20 cellular contexts compared by ENCODE assay signal in genomic region chr3:46661776-46662766, GRCh38. TPM values are rescaled to one million over a fixed set of nuclear protein-coding genes. Genes with fewer than 3 reads are reported as not detected.
DNase-seq lines count a peak whose midpoint lies in the region; ATAC-seq, FAIRE-seq and TF ChIP-seq lines count a peak whose summit lies in the region.
"Had no signal": no experiment of that assay in that cellular context is flagged by ENCODE, and none has a peak within 500 bp of the region (broad histone marks: within the 10 kb centered on the region; RNA-seq: fewer than 3 reads in every experiment).

No MANE protein-coding gene starts in this region.

- peak overlapping the region; percentile 73 to 91 (median 77) for H3K27ac Mint-ChIP-seq in nephron
- H3K27ac Mint-ChIP-seq: activated naive CD4-positive, alpha-beta T cell treated with anti-CD3 and anti-CD28 coated beads, Interleukin-2, amount 50 U/mL, for 72 hours; immature natural killer cell; mesothelial cell of epicardium; stimulated activated naive B cell treated with anti-CD40 and anti-IgM and Interleukin-4, amounts not matched to agents 10 μg/mL and 1 μg/mL and 100 μg/mL, for 72 hours had no signal

- H3K27me3 Mint-ChIP-seq in nephron (ENCODE audit: low read depth), result peaks cover 39% of the 10 kb centered on the region

- H3K27me3 ChIP-seq in H7 (ENCODE audit: control insufficient read depth, insufficient read depth, low read length), result no peaks in the 10 kb centered on the region
- H3K27me3 ChIP-seq in dorsolateral prefrontal cortex, result no peaks in the 10 kb centered on the region
- no peaks in the 10 kb centered on the region for H3K27me3 ChIP-seq in breast epithelium
- H3K27me3 ChIP-seq: foreskin keratinocyte had no signal

- DNase-seq in AG08396 (ENCODE audit: low spot score) (peak; percentile 3), H7 (peak; percentile 84), dorsolateral prefrontal cortex (peak in 4 of 10 donors; percentile 8 to 40 (median 18)), frontal cortex (ENCODE audit: low spot score in 2 of 2) (no peak), breast epithelium (ENCODE audit: low spot score in 2 of 2) (no peak), NCI-H1694 treated with DMSO at 0.1 percent for 48 hours (lab: John Stamatoyannopoulos, UW) (no peak)
- DNase-seq: activated CD4-positive, alpha-beta T cell treated with anti-CD3 and anti-CD28 coated beads for 1 hour; activated T-cell treated with anti-CD3 and anti-CD28 coated beads for 4 hours; foreskin keratinocyte; immature natural killer cell; MM.1S; stimulated activated naive B cell treated with anti-CD40 and anti-IgM and Interleukin-4, amounts not matched to agents 10 μg/mL and 1 μg/mL and 100 μg/mL, for 72 hours; T-helper 17 cell had no signal

- H3K4me1 ChIP-seq in breast epithelium, result peaks cover 4 to 10% of the 10 kb centered on the region in 2 donors

- peak overlapping the region in 53 of 59 donors; percentile 1 to 91 (median 76) for H3K27ac ChIP-seq in dorsolateral prefrontal cortex
- H3K27ac ChIP-seq in breast epithelium, result no peak overlapping the region
- H3K27ac ChIP-seq: foreskin keratinocyte had no signal

- H3K9me3 ChIP-seq in breast epithelium, result no peaks in the 10 kb centered on the region
- H3K9me3 ChIP-seq: HAP-1 had no signal

- no peaks in the 10 kb centered on the region for H3K36me3 ChIP-seq in H7 (replicated peaks; ENCODE audit: control insufficient read depth, insufficient read depth, low read length)
- no peaks in the 10 kb centered on the region for H3K36me3 ChIP-seq in breast epithelium
- H3K36me3 ChIP-seq: HAP-1 had no signal

- peaks cover 77% of the 10 kb centered on the region for H3K4me1 Mint-ChIP-seq in nephron
- H3K4me1 Mint-ChIP-seq: immature natural killer cell had no signal

- H3K4me3 Mint-ChIP-seq in nephron, result peak overlapping the region; percentile 29 to 42 (median 37)
- H3K4me3 Mint-ChIP-seq: immature natural killer cell; mesothelial cell of epicardium; stimulated activated naive B cell treated with anti-CD40 and anti-IgM and Interleukin-4, amounts not matched to agents 10 μg/mL and 1 μg/mL and 100 μg/mL, for 72 hours; T-helper 17 cell had no signal

- H3K4me3 ChIP-seq in H7 (ENCODE audit: insufficient read depth, low read depth, low read length) (no peak overlapping the region), dorsolateral prefrontal cortex (no peak overlapping the region), breast epithelium (no peak overlapping the region)
- H3K4me3 ChIP-seq: HAP-1 had no signal

- TF ChIP-seq POLR2A in breast epithelium (IDR thresholded peaks at IDR 0.05), result no peak

- no peaks in the 10 kb centered on the region for H3K9me3 Mint-ChIP-seq in nephron
- H3K9me3 Mint-ChIP-seq: activated naive CD4-positive, alpha-beta T cell treated with anti-CD3 and anti-CD28 coated beads, Interleukin-2, amount 50 U/mL, for 72 hours; immature natural killer cell; mesothelial cell of epicardium; stimulated activated naive B cell treated with anti-CD40 and anti-IgM and Interleukin-4, amounts not matched to agents 10 μg/mL and 1 μg/mL and 100 μg/mL, for 72 hours had no signal

- TF ChIP-seq CTCF in dorsolateral prefrontal cortex (IDR thresholded peaks at IDR 0.05 in 54 of 56, conservative IDR thresholded peaks at IDR 0.05 in 2 of 56; ENCODE audit: low read depth in 1 of 56, partially characterized antibody in 56 of 56) (no peak), nephron (IDR thresholded peaks at IDR 0.05; ENCODE audit: unreplicated experiment in 3 of 3) (no peak), breast epithelium (IDR thresholded peaks at IDR 0.05) (no peak)

- intact Hi-C loops in dorsolateral prefrontal cortex (cut with DNase I), result no loop called here
- intact Hi-C loops in breast epithelium (cut with DNase I; ENCODE audit: low total_unique reads), result no loop called here

- no peak for FAIRE-seq in frontal cortex (lab: Jason Lieb, UNC)

- no peaks in the 10 kb centered on the region for H3K36me3 Mint-ChIP-seq in nephron (ENCODE audit: low read depth)
- H3K36me3 Mint-ChIP-seq: activated naive CD4-positive, alpha-beta T cell treated with anti-CD3 and anti-CD28 coated beads, Interleukin-2, amount 50 U/mL, for 72 hours; immature natural killer cell; mesothelial cell of epicardium; stimulated activated naive B cell treated with anti-CD40 and anti-IgM and Interleukin-4, amounts not matched to agents 10 μg/mL and 1 μg/mL and 100 μg/mL, for 72 hours had no signal

- no peak for ATAC-seq in GM19351 (IDR thresholded peaks at IDR 0.05; ENCODE audit: unreplicated experiment)
- ATAC-seq: activated naive CD4-positive, alpha-beta T cell treated with anti-CD3 and anti-CD28 coated beads, Interleukin-2, amount 50 U/mL, for 72 hours; stimulated activated naive B cell treated with anti-CD40 and anti-IgM and Interleukin-4, amounts not matched to agents 10 μg/mL and 1 μg/mL and 100 μg/mL, for 72 hours; T-helper 17 cell had no signal

RNA-seq across cellular contexts. Expression of gene ALS2CL, which starts 31.4 kb away (rescaled TPM):
- total RNA-seq in H7 (2014; rRNA removed; shearing (Covaris generic)), result 4.9 and 10.1 TPM in 2 replicates
- total RNA-seq in dorsolateral prefrontal cortex, result 10 to 100 TPM in 113 of 120 experiments, 1 to 10 TPM in 7; 3.9 to 38.1 (median 15.9) TPM
- total RNA-seq in frontal cortex, result 1.2 TPM
- total RNA-seq in breast epithelium, result 10 to 100 TPM in 2 of 3 donors, 1 to 10 TPM in 1; 6.7 to 22.9 (median 20.6) TPM

RNA-seq across cellular contexts. Expression of gene TMIE, which starts 39.1 kb away (rescaled TPM):
- 0.22 and 0.59 TPM in 2 replicates for total RNA-seq in H7 (2014; rRNA removed; shearing (Covaris generic))
- total RNA-seq in dorsolateral prefrontal cortex, result 10 to 100 TPM in 17 of 120 experiments, 1 to 10 TPM in 103; 3.7 to 23.3 (median 7.6) TPM
- total RNA-seq in frontal cortex, result 1.2 TPM
- not detected for total RNA-seq in breast epithelium
- total RNA-seq: foreskin keratinocyte, G401 had no signal

RNA-seq across cellular contexts. Expression of gene FAM240A, which starts 49.7 kb away (rescaled TPM):
- not detected in 2 replicates for total RNA-seq in H7 (2014; rRNA removed; shearing (Covaris generic))
- under 1 TPM in 1 of 120 experiments, not detected in 119; 0.30 TPM for total RNA-seq in dorsolateral prefrontal cortex
- not detected for total RNA-seq in frontal cortex
- not detected for total RNA-seq in breast epithelium
- total RNA-seq: activated naive CD4-positive, alpha-beta T cell treated with anti-CD3 and anti-CD28 coated beads, Interleukin-2, amount 50 U/mL, for 72 hours; foreskin keratinocyte; G401; mesothelial cell of epicardium; T-helper 17 cell; ureter had no signal

RNA-seq across cellular contexts. Expression of gene PRSS50, which starts 55.6 kb away (rescaled TPM):
- 0.07 and 0.92 TPM in 2 replicates for total RNA-seq in H7 (2014; rRNA removed; shearing (Covaris generic))
- total RNA-seq in dorsolateral prefrontal cortex (under 1 TPM in 44 of 120 experiments, not detected in 76; 0.11 to 0.64 (median 0.31) TPM), frontal cortex (not detected), breast epithelium (1 to 10 TPM in 2 of 3 donors, not detected in 1; 2.9 to 3.6 TPM)
- total RNA-seq: activated naive CD4-positive, alpha-beta T cell treated with anti-CD3 and anti-CD28 coated beads, Interleukin-2, amount 50 U/mL, for 72 hours; foreskin keratinocyte; G401; T-helper 17 cell had no signal

Comparison
In these comparisons a context has a peak if more than half of its experiments do, and no peak if none do; other contexts are left out.
1. DNase-seq: peak in AG08396 (single experiment) and H7 (single experiment); none in frontal cortex (0 of 2), breast epithelium (0 of 2) and NCI-H1694 treated with DMSO at 0.1 percent for 48 hours (single experiment).
2. H3K27ac ChIP-seq: peak in dorsolateral prefrontal cortex (53 of 59); none in breast epithelium (0 of 2).